10 cellular contexts compared by ENCODE assay signal in genomic region chr10:25933653-25934608, GRCh38. TPM values are rescaled to one million over a fixed set of nuclear protein-coding genes. Genes with fewer than 3 reads are reported as not detected.
A peak's percentile ranks its signal among the peaks of the same experiment; 100 is the strongest.
DNase-seq lines count a peak whose midpoint lies in the region; ATAC-seq and TF ChIP-seq lines count a peak whose summit lies in the region.
"Had no signal": no experiment of that assay in that cellular context is flagged by ENCODE, and none has a peak within 500 bp of the region (broad histone marks: within the 10 kb centered on the region; RNA-seq: fewer than 3 reads in every experiment).

Gene MYO3A, plus strand, starts transcription at chr10:25934229. Its CDS starts 17,882 bp downstream, at chr10:25952111.

- CTCF ChIA-PET in activated naive CD4-positive, alpha-beta T cell treated with anti-CD3 and anti-CD28 coated beads for 36 hours (lab: Charles Lee) = interaction anchor here (1.1 kb wide), 1 partner anchor 59 kb away, joined by 5 read pairs; no protein-coding TSS in a partner anchor

- H2BK15ac ChIP-seq in mesenchymal stem cell (ENCODE audit: low read depth, poor library complexity, severe bottlenecking) = no peak within 1 kb of the TSS

- H3K14ac ChIP-seq in mesenchymal stem cell (ENCODE audit: low read length in 2 of 2) = no peak within 1 kb of the TSS

- ATAC-seq in upper lobe of left lung (ENCODE audit: low FRiP score in 2 of 2) (peak; percentile 11 to 52), GM21515 (IDR thresholded peaks at IDR 0.05; ENCODE audit: unreplicated experiment) (no peak)

- intact Hi-C loops in activated naive CD4-positive, alpha-beta T cell treated with anti-CD3 and anti-CD28 coated beads for 36 hours (cut with micrococcal nuclease) = no loop called here

- no peak within 1 kb of the TSS for H3K23ac ChIP-seq in mesenchymal stem cell (ENCODE audit: low read length in 2 of 2)

- TF ChIP-seq CTCF in astrocyte of the spinal cord (IDR thresholded peaks at IDR 0.05; ENCODE audit: low read depth, low read length) (no peak), upper lobe of left lung (IDR thresholded peaks at IDR 0.05) (no peak)

- in situ Hi-C loops in astrocyte of the spinal cord (cut with HindIII; ENCODE audit: low sequenced_read_pairs) = no loop called here

- no peak within 1 kb of the TSS for H3K18ac ChIP-seq in mesenchymal stem cell (ENCODE audit: low read depth in 1 of 2, low read length in 2 of 2)

- no peak within 1 kb of the TSS for H2AK5ac ChIP-seq in mesenchymal stem cell (ENCODE audit: low read length, severe bottlenecking)

- DNase-seq in activated naive CD4-positive, alpha-beta T cell treated with anti-CD3 and anti-CD28 coated beads for 36 hours = no peak
- DNase-seq in activated naive CD4-positive, alpha-beta T cell treated with anti-CD3 and anti-CD28 coated beads, Interleukin-2, amount 50 U/mL, for 16 hours = no peak
- DNase-seq in astrocyte of the spinal cord (ENCODE audit: low read depth, low spot score) = no peak
- DNase-seq in mesenchymal stem cell = no peak
- DNase-seq in upper lobe of left lung = peak in 1 of 2 donors; percentile 79
- DNase-seq in SHP77 (lab: John Stamatoyannopoulos, UW) = no peak
- DNase-seq in GDM1 (lab: John Stamatoyannopoulos, UW) = no peak
- DNase-seq: DND-41 had no signal

- no peak within 1 kb of the TSS for H4K91ac ChIP-seq in mesenchymal stem cell (ENCODE audit: low read length)

- H3K4me2 ChIP-seq in mesenchymal stem cell (ENCODE audit: low read length, poor library complexity, severe bottlenecking) = peak within 1 kb of the TSS; percentile 67

- TF ChIP-seq EP300 in upper lobe of left lung (IDR thresholded peaks at IDR 0.05) = no peak

- H3K4me1 ChIP-seq in mesenchymal stem cell (ENCODE audit: control insufficient read depth, insufficient read depth, low read depth, low read length) (peaks cover 12% of the 10 kb centered on the region), upper lobe of left lung (peaks cover 0 to 17% (median 4%) of the 10 kb centered on the region in 4 donors)

- H2BK12ac ChIP-seq in mesenchymal stem cell (ENCODE audit: low read length in 2 of 2) = no peak within 1 kb of the TSS

- H3K79me1 ChIP-seq in mesenchymal stem cell (replicated peaks; ENCODE audit: low read length, poor library complexity, severe bottlenecking) = no peaks in the 10 kb centered on the region

- no peak within 1 kb of the TSS for H3K27ac Mint-ChIP-seq in activated naive CD4-positive, alpha-beta T cell treated with anti-CD3 and anti-CD28 coated beads for 36 hours

- H3K27ac ChIP-seq in mesenchymal stem cell (ENCODE audit: low read length, poor library complexity, severe bottlenecking) = no peak within 1 kb of the TSS
- H3K27ac ChIP-seq in upper lobe of left lung = no peak within 1 kb of the TSS

- peak within 1 kb of the TSS; percentile 74 for H3K4me3 Mint-ChIP-seq in activated naive CD4-positive, alpha-beta T cell treated with anti-CD3 and anti-CD28 coated beads for 36 hours

- H3K4me1 Mint-ChIP-seq in activated naive CD4-positive, alpha-beta T cell treated with anti-CD3 and anti-CD28 coated beads for 36 hours (ENCODE audit: low read depth) = peaks cover 9% of the 10 kb centered on the region

- no peaks in the 10 kb centered on the region for H3K36me3 Mint-ChIP-seq in activated naive CD4-positive, alpha-beta T cell treated with anti-CD3 and anti-CD28 coated beads for 36 hours (ENCODE audit: low read depth)

- H3K27me3 Mint-ChIP-seq in activated naive CD4-positive, alpha-beta T cell treated with anti-CD3 and anti-CD28 coated beads for 36 hours (ENCODE audit: low read depth) = peaks cover 30% of the 10 kb centered on the region

- peaks cover 27 to 44% of the 10 kb centered on the region in 2 experiments for H3K27me3 ChIP-seq in mesenchymal stem cell (ENCODE audit: control insufficient read depth in 1 of 2, insufficient read depth in 1 of 2, low read length in 2 of 2)
- H3K27me3 ChIP-seq in upper lobe of left lung = peaks cover 0 to 10% (median 3%) of the 10 kb centered on the region in 4 donors

- H3K9me3 ChIP-seq in mesenchymal stem cell (ENCODE audit: control insufficient read depth, low read length) = no peaks in the 10 kb centered on the region
- peaks cover 0 to 2% (median 0%) of the 10 kb centered on the region in 4 donors for H3K9me3 ChIP-seq in upper lobe of left lung

- no peak within 1 kb of the TSS for H4K8ac ChIP-seq in mesenchymal stem cell (ENCODE audit: low read length)

- no peak within 1 kb of the TSS for H3K9ac ChIP-seq in mesenchymal stem cell (ENCODE audit: low read length)

- peak within 1 kb of the TSS; percentile 28 for H3K4me3 ChIP-seq in astrocyte of the spinal cord (ENCODE audit: low read depth, low read length)
- H3K4me3 ChIP-seq in mesenchymal stem cell (ENCODE audit: insufficient read depth in 1 of 2, low read depth in 1 of 2, low read length in 2 of 2) = peak within 1 kb of the TSS in 1 of 2 experiments; percentile 22
- H3K4me3 ChIP-seq in upper lobe of left lung = peak within 1 kb of the TSS in 3 of 4 donors; percentile 30 to 50 (median 43)

- no peak within 1 kb of the TSS for H3K4ac ChIP-seq in mesenchymal stem cell (ENCODE audit: low read depth in 1 of 2, low read length in 2 of 2)

- no peaks in the 10 kb centered on the region for H3K9me3 Mint-ChIP-seq in activated naive CD4-positive, alpha-beta T cell treated with anti-CD3 and anti-CD28 coated beads for 36 hours

- H2BK5ac ChIP-seq in mesenchymal stem cell (ENCODE audit: low read depth, low read length, poor library complexity, severe bottlenecking) = no peak within 1 kb of the TSS

- H2BK120ac ChIP-seq in mesenchymal stem cell (ENCODE audit: low read depth, low read length) = no peak within 1 kb of the TSS

- no peak for TF ChIP-seq POLR2A in upper lobe of left lung (IDR thresholded peaks at IDR 0.05)

- peak within 1 kb of the TSS; percentile 4 for H2AFZ ChIP-seq in mesenchymal stem cell (ENCODE audit: low read depth, low read length)

- WGBS in mesenchymal stem cell = 7% methylated on average over 70 of the region's 73 CpGs
- WGBS in upper lobe of left lung, 2 donors = 10 to 12% methylated on average over 21 to 59 of the region's 73 CpGs

- H3K36me3 ChIP-seq in mesenchymal stem cell (ENCODE audit: control insufficient read depth in 1 of 2, insufficient read depth in 2 of 2, low read depth in 1 of 2, low read length in 2 of 2) (no peaks in the 10 kb centered on the region), upper lobe of left lung (no peaks in the 10 kb centered on the region)

RNA-seq across cellular contexts. Expression of gene MYO3A, which starts in this region (rescaled TPM):
- total RNA-seq in activated naive CD4-positive, alpha-beta T cell treated with anti-CD3 and anti-CD28 coated beads for 36 hours = not detected
- not detected for polyA plus RNA-seq in mesenchymal stem cell (2013, experiment 1 of 2)
- polyA plus RNA-seq in mesenchymal stem cell (2013, experiment 2 of 2) = not detected
- total RNA-seq in upper lobe of left lung = under 1 TPM in 3 of 6 donors, not detected in 3; 0.15 to 0.49 (median 0.47) TPM
- total RNA-seq: SK-MEL-5 had no signal

Comparison
In these comparisons a context has a peak if more than half of its experiments do, and no peak if none do; other contexts are left out.
1. Peak in ATAC-seq and H3K4me3 ChIP-seq in upper lobe of left lung; RNA of the gene not detected or under 1 TPM.